21 cellular contexts compared by ENCODE assay signal in the genomic region with DNA sequence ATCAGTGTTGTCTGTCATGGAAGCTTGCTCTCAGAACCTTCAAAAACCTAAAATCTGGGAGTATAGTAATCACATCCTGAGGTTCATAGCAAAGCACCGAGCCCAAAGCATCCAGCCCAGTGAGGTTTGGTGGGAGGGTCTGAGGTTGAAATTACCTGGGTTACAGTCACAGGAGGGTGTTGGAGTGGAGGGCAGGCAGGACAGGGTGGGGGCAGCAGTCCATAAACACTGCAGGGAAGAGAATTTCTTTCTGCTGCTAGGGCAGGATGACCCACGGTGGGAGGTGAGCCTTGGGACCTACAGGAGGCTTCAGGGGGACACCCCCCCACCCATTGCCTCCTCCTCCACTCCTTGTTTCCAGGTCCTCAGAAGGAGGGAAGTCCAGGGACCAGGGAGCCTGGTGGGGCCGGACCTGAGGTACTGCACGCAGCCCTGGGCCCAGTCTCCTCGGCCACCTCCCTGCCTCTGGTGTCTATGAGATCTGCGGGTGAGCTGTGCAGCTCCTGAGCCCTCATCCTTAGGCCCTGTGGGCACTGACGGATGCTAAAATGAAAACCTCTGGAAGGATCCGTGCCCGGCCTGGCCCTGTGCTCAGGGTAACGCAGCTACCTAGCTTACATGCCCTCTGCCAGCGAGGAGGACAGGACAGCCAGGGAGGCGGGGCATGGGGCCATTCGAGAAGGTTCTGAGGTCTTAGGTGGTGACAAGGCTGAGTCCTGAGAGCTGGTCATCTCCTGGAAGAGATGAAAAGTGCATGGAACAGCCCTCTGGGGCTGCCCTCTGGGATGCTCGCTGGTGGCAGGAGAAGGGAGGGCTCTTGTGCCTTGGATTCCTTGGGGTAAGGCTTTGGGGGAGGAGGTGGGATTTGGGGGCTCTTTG. TPM values are rescaled to one million over a fixed set of nuclear protein-coding genes. Genes with fewer than 3 reads are reported as not detected.
DNase-seq lines count a peak whose midpoint lies in the region; TF ChIP-seq lines count a peak whose summit lies in the region.
"Had no signal": no experiment of that assay in that cellular context is flagged by ENCODE, and none has a peak within 500 bp of the region (broad histone marks: within the 10 kb centered on the region; RNA-seq: fewer than 3 reads in every experiment).

No MANE protein-coding gene starts in this region.

- H3K27ac Mint-ChIP-seq in H9 (peak overlapping the region in 2 of 3 experiments; percentile 35 to 96; a peak in 5 of 7 replicates), brain (peak overlapping the region in 4 of 5 experiments; percentile 38 to 85 (median 74)), mesothelial cell of epicardium (no peak overlapping the region), HFFc6 (no peak overlapping the region)
- H3K27ac Mint-ChIP-seq: activated naive CD4-positive, alpha-beta T cell treated with anti-CD3 and anti-CD28 coated beads, Interleukin-2, amount 50 U/mL, for 24 hours; CD4-positive, alpha-beta T cell had no signal

- H2AFZ ChIP-seq in H9 (ENCODE audit: low read length): no peak overlapping the region
- H2AFZ ChIP-seq in smooth muscle cell (ENCODE audit: low read depth): peak overlapping the region; percentile 19

- no peaks in the 10 kb centered on the region for H3K36me3 ChIP-seq in smooth muscle cell (ENCODE audit: low read depth)
- H3K36me3 ChIP-seq: breast epithelium, heart right ventricle, upper lobe of left lung had no signal

- H3K23me2 ChIP-seq in H9 (ENCODE audit: insufficient read length, low read depth, low read length, poor library complexity, severe bottlenecking): peaks cover 19% of the 10 kb centered on the region

- no peaks in the 10 kb centered on the region for H3K27me3 ChIP-seq in H9 (ENCODE audit: insufficient read depth, low read length)
- peaks cover 13% of the 10 kb centered on the region for H3K27me3 ChIP-seq in smooth muscle cell (ENCODE audit: low read depth)

- peaks cover 3% of the 10 kb centered on the region for H3K79me1 ChIP-seq in H9 (ENCODE audit: insufficient read depth, low read depth, low read length, poor library complexity, severe bottlenecking)

- no peak overlapping the region for H2BK120ac ChIP-seq in H9 (ENCODE audit: low read depth, low read length, poor library complexity, severe bottlenecking)

- no peak overlapping the region for H2AK5ac ChIP-seq in H9 (ENCODE audit: insufficient read length, low read length)

- H3F3A ChIP-seq in smooth muscle cell (ENCODE audit: low read depth): peaks cover 12% of the 10 kb centered on the region

- no peak overlapping the region for H2BK5ac ChIP-seq in H9 (ENCODE audit: insufficient read length, low read length)

- H3K27ac ChIP-seq in H9 (ENCODE audit: insufficient read length, low read depth, low read length): no peak overlapping the region
- no peak overlapping the region for H3K27ac ChIP-seq in smooth muscle cell (ENCODE audit: low read depth)
- H3K27ac ChIP-seq: breast epithelium, heart right ventricle, upper lobe of left lung had no signal

- H4K8ac ChIP-seq in H9 (replicated peaks; ENCODE audit: insufficient read length, low read depth, low read length): no peak overlapping the region

- H3K4me1 ChIP-seq in H9 (ENCODE audit: insufficient read depth, low read length) (peaks cover 22% of the 10 kb centered on the region), smooth muscle cell (ENCODE audit: low read depth) (peaks cover 3% of the 10 kb centered on the region)
- H3K4me1 ChIP-seq: breast epithelium had no signal

- H3K36me3 Mint-ChIP-seq in H9 (ENCODE audit: insufficient read depth in 1 of 3, low read depth in 3 of 3) (peaks cover 0 to 5% (median 0%) of the 10 kb centered on the region in 3 experiments; a peak in 2 of 7 replicates), brain (no peaks in the 10 kb centered on the region), mesothelial cell of epicardium (no peaks in the 10 kb centered on the region), HFFc6 (ENCODE audit: low read depth) (no peaks in the 10 kb centered on the region)
- H3K36me3 Mint-ChIP-seq: activated naive CD4-positive, alpha-beta T cell treated with anti-CD3 and anti-CD28 coated beads, Interleukin-2, amount 50 U/mL, for 24 hours had no signal

- no peak overlapping the region for H3K23ac ChIP-seq in H9 (ENCODE audit: insufficient read length, low read depth, low read length)

- no peak overlapping the region for H4K5ac ChIP-seq in H9 (ENCODE audit: insufficient read length, low read depth, low read length)

- H3K14ac ChIP-seq in H9 (ENCODE audit: insufficient read depth, low read length): no peak overlapping the region

- H3K18ac ChIP-seq in H9 (ENCODE audit: insufficient read length, low read depth, low read length): no peak overlapping the region

- no CpG with 5 or more reads among the region's 14 CpGs for WGBS in H9 (ENCODE audit: extremely low coverage, insufficient read length, low lambda C conversion rate)
- WGBS in smooth muscle cell (ENCODE audit: low lambda C conversion rate): 88% methylated on average over 14 of the region's 14 CpGs

- TF ChIP-seq CTCF in H9 (conservative IDR thresholded peaks at IDR 0.05): no peak
- no peak for TF ChIP-seq CTCF in brain (conservative IDR thresholded peaks at IDR 0.05)
- TF ChIP-seq CTCF in mesothelial cell of epicardium (IDR thresholded peaks at IDR 0.05; ENCODE audit: unreplicated experiment): no peak
- no peak for TF ChIP-seq CTCF in smooth muscle cell (IDR thresholded peaks at IDR 0.05; ENCODE audit: borderline replicate concordance, insufficient read depth, poor library complexity, severe bottlenecking)
- no peak for TF ChIP-seq CTCF in HFFc6 (IDR thresholded peaks at IDR 0.05)

- H3K4me3 ChIP-seq in smooth muscle cell: no peak overlapping the region
- H3K4me3 ChIP-seq: mucosa of descending colon had no signal

- DNase-seq in H9: peak; percentile 56
- no peak for DNase-seq in mesothelial cell of epicardium (ENCODE audit: low spot score in 2 of 2, unreplicated experiment in 2 of 2)
- no peak for DNase-seq in smooth muscle cell (lab: John Stamatoyannopoulos, UW; ENCODE audit: unreplicated experiment)
- no peak for DNase-seq in stimulated activated CD4-positive, alpha-beta T cell treated with anti-CD3 and anti-CD28 coated beads, Interleukin-12 subunit alpha, Interleukin-12 subunit beta, amount 100 ng/mL, for 4 hours
- DNase-seq in DMS114 treated with DMSO at 0.1 percent for 48 hours (lab: John Stamatoyannopoulos, UW; ENCODE audit: unreplicated experiment): no peak
- DNase-seq in HFFc6: no peak
- DNase-seq in NCI-H510A treated with DMSO at 0.1 percent for 48 hours (lab: John Stamatoyannopoulos, UW): no peak
- DNase-seq: activated T-cell treated with anti-CD3 and anti-CD28 coated beads for 4 hours; CD4-positive, alpha-beta T cell; DND-41; HCEC 1CT; heart right ventricle; left colon; mucosa of descending colon; NCI-H1417; NCI-H2171; small intestine had no signal

- H3K4me3 Mint-ChIP-seq in H9 (peak overlapping the region; percentile 73 to 75), brain (peak overlapping the region in 4 of 5 experiments; percentile 53 to 86 (median 64)), mesothelial cell of epicardium (peak overlapping the region; percentile 30), HFFc6 (no peak overlapping the region)
- H3K4me3 Mint-ChIP-seq: activated naive CD4-positive, alpha-beta T cell treated with anti-CD3 and anti-CD28 coated beads, Interleukin-2, amount 50 U/mL, for 24 hours; CD4-positive, alpha-beta T cell had no signal

- no peak overlapping the region for H2BK20ac ChIP-seq in H9 (ENCODE audit: low read depth, low read length, poor library complexity, severe bottlenecking)

- H3K79me2 ChIP-seq in H9 (ENCODE audit: insufficient read depth, low read length) (peaks cover 16% of the 10 kb centered on the region; the same call in 1 of the 2 replicates), smooth muscle cell (ENCODE audit: low read depth) (peaks cover 5% of the 10 kb centered on the region)

- H4K20me1 ChIP-seq in H9 (ENCODE audit: control insufficient read depth, insufficient read depth, insufficient read length) (no peaks in the 10 kb centered on the region), smooth muscle cell (ENCODE audit: low read depth) (no peaks in the 10 kb centered on the region)

- no peaks in the 10 kb centered on the region for H3K9me3 ChIP-seq in H9 (ENCODE audit: control insufficient read depth, low read depth, low read length)
- no peaks in the 10 kb centered on the region for H3K9me3 ChIP-seq in smooth muscle cell (replicated peaks; ENCODE audit: low read depth)
- H3K9me3 ChIP-seq: breast epithelium, heart right ventricle, mucosa of descending colon, upper lobe of left lung had no signal

- H4K91ac ChIP-seq in H9 (ENCODE audit: insufficient read length, low read depth, low read length): no peak overlapping the region

- no peak overlapping the region for H3K4ac ChIP-seq in H9 (ENCODE audit: low read depth, low read length)

- no peak overlapping the region for H2BK12ac ChIP-seq in H9 (ENCODE audit: insufficient read length, low read depth, low read length)

- H3K56ac ChIP-seq in H9 (ENCODE audit: insufficient read length, low read depth, low read length): no peak overlapping the region

- H3K27me3 Mint-ChIP-seq in H9 (ENCODE audit: low read depth): no peaks in the 10 kb centered on the region
- peaks cover 21% of the 10 kb centered on the region for H3K27me3 Mint-ChIP-seq in brain
- peaks cover 56% of the 10 kb centered on the region for H3K27me3 Mint-ChIP-seq in mesothelial cell of epicardium (ENCODE audit: low read depth)
- peaks cover 11% of the 10 kb centered on the region for H3K27me3 Mint-ChIP-seq in HFFc6 (ENCODE audit: insufficient read depth)

- no peaks in the 10 kb centered on the region; a peak in 2 of 5 replicates for H3K9me3 Mint-ChIP-seq in H9
- H3K9me3 Mint-ChIP-seq in brain: no peaks in the 10 kb centered on the region
- H3K9me3 Mint-ChIP-seq in mesothelial cell of epicardium: no peaks in the 10 kb centered on the region
- H3K9me3 Mint-ChIP-seq in HFFc6: peaks cover 4% of the 10 kb centered on the region; the same call in 1 of the 2 replicates
- H3K9me3 Mint-ChIP-seq: activated naive CD4-positive, alpha-beta T cell treated with anti-CD3 and anti-CD28 coated beads, Interleukin-2, amount 50 U/mL, for 24 hours; CD4-positive, alpha-beta T cell had no signal

- no peak overlapping the region for H2BK15ac ChIP-seq in H9 (ENCODE audit: low read depth, low read length)

- no peak overlapping the region for H3T11ph ChIP-seq in H9 (ENCODE audit: low read length)

- H3K9ac ChIP-seq in H9 (ENCODE audit: extremely low read depth, insufficient read length, low read length): no peak overlapping the region
- H3K9ac ChIP-seq in smooth muscle cell (ENCODE audit: low read depth): no peak overlapping the region

- H3K4me2 ChIP-seq in H9 (ENCODE audit: insufficient read depth, insufficient read length, low read length) (peak overlapping the region; percentile 54), smooth muscle cell (no peak overlapping the region)

- H3K4me1 Mint-ChIP-seq in H9: peaks cover 45 to 55% of the 10 kb centered on the region in 2 experiments
- peaks cover 55% of the 10 kb centered on the region for H3K4me1 Mint-ChIP-seq in brain
- H3K4me1 Mint-ChIP-seq in mesothelial cell of epicardium: peaks cover 10% of the 10 kb centered on the region
- H3K4me1 Mint-ChIP-seq in HFFc6 (ENCODE audit: low read depth): no peaks in the 10 kb centered on the region

RNA-seq across cellular contexts. Expression of a gene that starts 1.8 kb away (rescaled TPM):
- 30.9 and 31.3 TPM in 2 replicates for total RNA-seq in H9 (2021)
- polyA plus RNA-seq in brain (ENCODE audit: insufficient read depth, low read depth, low replicate concordance): 85.6 TPM
- 0.84 to 3.0 TPM (median 0.86 TPM) in 3 replicates for total RNA-seq in mesothelial cell of epicardium
- 5.6 and 8.0 TPM in 2 replicates for total RNA-seq in smooth muscle cell
- 2.0 and 2.8 TPM in 2 replicates for polyA plus RNA-seq in smooth muscle cell
- total RNA-seq in HFFc6 (2021; fragmentation: NEBNext Ultra II Directional; extraction: Animal tissue kit (Norgen Biotek cat#: 25700)): not detected
- total RNA-seq: CD4-positive, alpha-beta T cell had no signal

Comparison
In these comparisons a context has a peak if more than half of its experiments do, and no peak if none do; other contexts are left out.
1. H3K27ac Mint-ChIP-seq: peak in H9 (2 of 3) and brain (4 of 5); none in mesothelial cell of epicardium (single experiment) and HFFc6 (single experiment).